ENCODE assay signal across 21 cellular contexts in the genomic region with DNA sequence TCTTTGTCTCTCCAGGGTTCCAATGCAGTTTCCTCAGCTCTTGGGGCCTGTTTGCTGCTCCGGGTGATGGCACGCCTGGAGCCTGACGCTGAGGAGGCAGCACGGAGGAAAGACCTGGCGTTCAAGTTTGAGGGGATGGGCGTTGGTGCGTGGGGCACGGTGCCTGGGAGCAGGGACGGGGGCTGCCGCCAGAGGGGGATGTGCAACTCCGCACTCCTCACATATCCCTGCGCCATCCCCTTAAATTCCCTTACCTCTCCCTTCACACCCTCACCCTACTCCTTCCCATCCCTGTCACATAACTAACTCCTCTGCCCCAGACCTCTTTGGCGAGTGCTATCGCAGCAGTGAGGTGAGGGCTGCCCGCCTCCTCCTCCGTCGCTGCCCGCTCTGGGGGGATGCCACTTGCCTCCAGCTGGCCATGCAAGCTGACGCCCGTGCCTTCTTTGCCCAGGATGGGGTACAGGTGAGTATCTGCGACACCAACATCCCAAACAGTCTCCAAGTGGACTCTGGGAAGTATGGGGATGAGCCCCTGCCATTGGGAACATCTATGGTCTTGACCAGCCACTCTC. TPM values are rescaled to one million over a fixed set of nuclear protein-coding genes. Genes with fewer than 3 reads are reported as not detected.
"Had no signal": no experiment of that assay in that cellular context is flagged by ENCODE, and none has a peak within 500 bp of the region (broad histone marks: within the 10 kb centered on the region; RNA-seq: fewer than 3 reads in every experiment).

No MANE protein-coding gene starts in this region.

- ATAC-seq: activated naive CD8-positive, alpha-beta T cell treated with anti-CD3 and anti-CD28 coated beads, Interleukin-2, amount 50 U/mL, for 24 hours; effector memory CD8-positive, alpha-beta T cell; gastroesophageal sphincter; sciatic nerve had no signal

- H3K4me3 ChIP-seq: breast epithelium, gastroesophageal sphincter, stomach, uterus had no signal

- H3K27me3 ChIP-seq: breast epithelium, gastroesophageal sphincter, stomach, uterus had no signal

- DNase-seq: activated B cell treated with CpG ODN at 0.5 μM for 24 hours; activated CD4-positive, alpha-beta T cell treated with anti-CD3 and anti-CD28 coated beads for 48 hours; activated CD8-positive, alpha-beta memory T cell treated with anti-CD3 and anti-CD28 coated beads for 24 hours; activated naive CD4-positive, alpha-beta T cell treated with anti-CD3 and anti-CD28 coated beads for 36 hours; activated naive CD8-positive, alpha-beta T cell treated with anti-CD3 and anti-CD28 coated beads, Interleukin-2, amount 50 U/mL, for 24 hours; aorta; effector memory CD8-positive, alpha-beta T cell; erythroblast; kidney; midbrain; stimulated activated CD4-positive, alpha-beta T cell treated with anti-CD3 and anti-CD28 coated beads, Interleukin-1b, Interleukin-23, amount 100 ng/mL, for 48 hours; stomach; uterus had no signal

- H3K4me3 Mint-ChIP-seq: activated B cell treated with CpG ODN at 0.5 μM for 24 hours; activated naive CD4-positive, alpha-beta T cell treated with anti-CD3 and anti-CD28 coated beads for 36 hours; activated naive CD8-positive, alpha-beta T cell treated with anti-CD3 and anti-CD28 coated beads, Interleukin-2, amount 50 U/mL, for 24 hours; activated T-helper 1 cell treated with anti-CD3 and anti-CD28 coated beads, Interleukin-12 subunit alpha, Interleukin-12 subunit beta, Interleukin-2, Interleukin-4 antibody, amounts not matched to agents 30 ng/mL and 10 ng/mL and 1 ng/mL, durations not matched to agents 14 hours and 24 hours and 36 hours; effector memory CD8-positive, alpha-beta T cell; neural crest cell had no signal

- H3K27ac Mint-ChIP-seq: activated B cell treated with CpG ODN at 0.5 μM for 24 hours; activated naive CD4-positive, alpha-beta T cell treated with anti-CD3 and anti-CD28 coated beads for 36 hours; activated naive CD8-positive, alpha-beta T cell treated with anti-CD3 and anti-CD28 coated beads, Interleukin-2, amount 50 U/mL, for 24 hours; activated T-helper 1 cell treated with anti-CD3 and anti-CD28 coated beads, Interleukin-12 subunit alpha, Interleukin-12 subunit beta, Interleukin-2, Interleukin-4 antibody, amounts not matched to agents 30 ng/mL and 10 ng/mL and 1 ng/mL, durations not matched to agents 14 hours and 24 hours and 36 hours; effector memory CD8-positive, alpha-beta T cell had no signal

- H3K36me3 ChIP-seq: breast epithelium, uterus had no signal

- H3K27ac ChIP-seq: breast epithelium, gastroesophageal sphincter, uterus had no signal

- H3K9me3 ChIP-seq: breast epithelium, gastroesophageal sphincter, stomach, uterus had no signal

- H3K4me1 ChIP-seq: breast epithelium, gastroesophageal sphincter, stomach, uterus had no signal

RNA-seq across cellular contexts. Expression of gene TRPM4, which starts 31.1 kb away (rescaled TPM):
- total RNA-seq: activated B cell treated with CpG ODN at 0.5 μM for 24 hours had no signal

RNA-seq across cellular contexts. Expression of gene HRC, which starts 33.5 kb away (rescaled TPM):
- total RNA-seq: activated B cell treated with CpG ODN at 0.5 μM for 24 hours; activated naive CD4-positive, alpha-beta T cell treated with anti-CD3 and anti-CD28 coated beads for 36 hours; activated T-helper 1 cell treated with anti-CD3 and anti-CD28 coated beads, Interleukin-12 subunit alpha, Interleukin-12 subunit beta, Interleukin-2, Interleukin-4 antibody, amounts not matched to agents 30 ng/mL and 10 ng/mL and 1 ng/mL, durations not matched to agents 14 hours and 24 hours and 36 hours; dermis blood vessel endothelial cell; osteocyte; T-helper 2 cell treated with Interferon-gamma antibody and Interleukin-4, amounts not matched to agents 100 ng/mL and 5 ng/mL, for 36 hours had no signal
